Comparison of ENCODE assay signal across 15 cellular contexts in the genomic region with DNA sequence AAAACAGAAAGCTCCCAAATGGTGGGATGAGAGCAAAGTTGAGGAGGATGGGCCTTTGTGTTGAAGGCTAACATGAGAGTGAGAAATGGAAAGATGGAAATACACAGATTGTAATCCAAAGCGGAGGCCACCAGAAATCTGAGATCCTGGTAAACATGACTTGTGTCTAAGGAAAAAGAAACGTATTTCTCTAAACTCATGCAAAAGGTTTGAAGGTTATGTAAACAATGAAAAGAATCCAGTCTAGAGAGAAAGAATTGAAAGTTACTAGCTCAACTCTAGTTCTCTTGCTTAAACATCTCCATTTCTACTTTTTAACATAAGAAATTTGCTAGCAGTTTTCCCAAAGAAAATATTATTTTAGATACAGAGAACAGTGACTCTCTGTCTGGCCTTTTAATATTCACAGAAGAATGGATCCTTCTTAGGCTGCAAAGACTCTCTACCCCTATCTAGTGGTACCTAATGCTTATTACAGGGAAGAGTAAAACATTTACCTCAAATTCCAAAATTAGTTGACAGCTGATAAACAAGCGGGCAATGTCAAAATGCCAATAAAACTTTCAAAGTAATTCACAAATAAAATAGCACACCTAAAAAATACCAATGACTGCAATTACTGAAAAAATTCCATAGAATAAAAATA.
DNase-seq lines count a peak whose midpoint lies in the region; ATAC-seq and TF ChIP-seq lines count a peak whose summit lies in the region.
"Had no signal": no experiment of that assay in that cellular context is flagged by ENCODE, and none has a peak within 500 bp of the region (broad histone marks: within the 10 kb centered on the region; RNA-seq: fewer than 3 reads in every experiment).

No MANE protein-coding gene starts in this region.

- no peaks in the 10 kb centered on the region for H3K4me1 Mint-ChIP-seq in activated naive CD4-positive, alpha-beta T cell treated with anti-CD3 and anti-CD28 coated beads for 36 hours (ENCODE audit: low read depth)
- H3K4me1 Mint-ChIP-seq: naive thymus-derived CD4-positive, alpha-beta T cell had no signal

- no peaks in the 10 kb centered on the region for H3K36me3 Mint-ChIP-seq in activated naive CD4-positive, alpha-beta T cell treated with anti-CD3 and anti-CD28 coated beads for 36 hours (ENCODE audit: low read depth)
- H3K36me3 Mint-ChIP-seq: naive thymus-derived CD4-positive, alpha-beta T cell had no signal

- H3K27ac Mint-ChIP-seq in activated naive CD4-positive, alpha-beta T cell treated with anti-CD3 and anti-CD28 coated beads for 36 hours = no peak overlapping the region
- H3K27ac Mint-ChIP-seq: naive thymus-derived CD4-positive, alpha-beta T cell had no signal

- TF ChIP-seq CTCF in VCaP (conservative IDR thresholded peaks at IDR 0.05) = peak; percentile 85

- H3K4me3 Mint-ChIP-seq in activated naive CD4-positive, alpha-beta T cell treated with anti-CD3 and anti-CD28 coated beads for 36 hours = no peak overlapping the region
- H3K4me3 Mint-ChIP-seq: naive thymus-derived CD4-positive, alpha-beta T cell had no signal

- no peaks in the 10 kb centered on the region for H3K27me3 Mint-ChIP-seq in activated naive CD4-positive, alpha-beta T cell treated with anti-CD3 and anti-CD28 coated beads for 36 hours (ENCODE audit: low read depth)
- H3K27me3 Mint-ChIP-seq: naive thymus-derived CD4-positive, alpha-beta T cell had no signal

- peak; percentile 44 for ATAC-seq in HG03159 (IDR thresholded peaks at IDR 0.05; ENCODE audit: unreplicated experiment)
- ATAC-seq: heart left ventricle; naive thymus-derived CD4-positive, alpha-beta T cell had no signal

- H3K27ac ChIP-seq in VCaP = no peak overlapping the region
- H3K27ac ChIP-seq: heart left ventricle, transverse colon had no signal

- H3K9me3 Mint-ChIP-seq in activated naive CD4-positive, alpha-beta T cell treated with anti-CD3 and anti-CD28 coated beads for 36 hours = peaks cover 1% of the 10 kb centered on the region

- CTCF ChIA-PET in activated naive CD4-positive, alpha-beta T cell treated with anti-CD3 and anti-CD28 coated beads for 36 hours (lab: Charles Lee) = interaction anchor here (1.1 kb wide), 1 partner anchor 10 kb away, joined by 3 read pairs; no protein-coding TSS in a partner anchor

- intact Hi-C loops in posterior vena cava (cut with DNase I) = no loop called here
- intact Hi-C loops in activated naive CD4-positive, alpha-beta T cell treated with anti-CD3 and anti-CD28 coated beads for 36 hours (cut with micrococcal nuclease) = no loop called here

- DNase-seq in D341Med (ENCODE audit: low spot score) (peak; percentile 33), left kidney (ENCODE audit: low read depth, low spot score) (peak; percentile 15), posterior vena cava (ENCODE audit: low spot score) (no peak), NCI-H1105 treated with DMSO at 0.1 percent for 48 hours (lab: John Stamatoyannopoulos, UW) (no peak), AML-193 (lab: John Stamatoyannopoulos, UW) (no peak)
- DNase-seq in activated naive CD4-positive, alpha-beta T cell treated with anti-CD3 and anti-CD28 coated beads for 36 hours = no peak
- DNase-seq: activated CD4-positive, alpha-beta T cell treated with anti-CD3 and anti-CD28 coated beads, Interleukin-2, amount 50 U/mL, for 48 hours; anterior cingulate cortex; DMS79 treated with DMSO at 0.1 percent for 48 hours; heart left ventricle; MG63; naive thymus-derived CD4-positive, alpha-beta T cell; transverse colon had no signal

Comparison
In these comparisons a context has a peak if more than half of its experiments do, and no peak if none do; other contexts are left out.
1. DNase-seq: peak in D341Med (single experiment) and left kidney (single experiment); none in posterior vena cava (single experiment), NCI-H1105 treated with DMSO at 0.1 percent for 48 hours (single experiment), activated naive CD4-positive, alpha-beta T cell treated with anti-CD3 and anti-CD28 coated beads for 36 hours (single experiment) and AML-193 (0 of 2).